14 cellular contexts compared by ENCODE assay signal in genomic region chr2:36659872-36660312, GRCh38. TPM values are rescaled to one million over a fixed set of nuclear protein-coding genes. Genes with fewer than 3 reads are reported as not detected.
DNase-seq lines count a peak whose midpoint lies in the region; ATAC-seq and TF ChIP-seq lines count a peak whose summit lies in the region.
"Had no signal": no experiment of that assay in that cellular context is flagged by ENCODE, and none has a peak within 500 bp of the region (broad histone marks: within the 10 kb centered on the region; RNA-seq: fewer than 3 reads in every experiment).

No MANE protein-coding gene starts in this region.

- H3K4me1 Mint-ChIP-seq in activated CD4-positive, alpha-beta T cell treated with anti-CD3 and anti-CD28 coated beads for 36 hours: no peaks in the 10 kb centered on the region
- H3K4me1 Mint-ChIP-seq: activated B cell treated with CpG ODN at 0.5 μM for 24 hours had no signal

- no peaks in the 10 kb centered on the region for H3K27me3 Mint-ChIP-seq in activated CD4-positive, alpha-beta T cell treated with anti-CD3 and anti-CD28 coated beads for 36 hours

- CTCF ChIA-PET in activated CD4-positive, alpha-beta T cell treated with anti-CD3 and anti-CD28 coated beads for 36 hours (lab: Charles Lee): interaction anchor here (0.6 to 1.0 kb wide), 3 partner anchors 30 to 307 kb away, joined by 3 read pairs; no protein-coding TSS in a partner anchor

- intact Hi-C loops in activated CD4-positive, alpha-beta T cell treated with anti-CD3 and anti-CD28 coated beads for 36 hours (cut with DNase I, micrococcal nuclease): loop anchor here (5.0 to 10.0 kb wide), 3 partner anchors 308 to 785 kb away; no protein-coding TSS in a partner anchor
- intact Hi-C loops in cardiac septum (cut with DNase I): loop anchor here (5.0 kb wide), 1 partner anchor 308 kb away; no protein-coding TSS in a partner anchor

- H3K36me3 Mint-ChIP-seq in activated CD4-positive, alpha-beta T cell treated with anti-CD3 and anti-CD28 coated beads for 36 hours (ENCODE audit: low read depth): no peaks in the 10 kb centered on the region

- POLR2A ChIA-PET in activated CD4-positive, alpha-beta T cell treated with anti-CD3 and anti-CD28 coated beads for 36 hours (lab: Charles Lee): no interaction called here

- no peak overlapping the region for H3K4me3 Mint-ChIP-seq in activated CD4-positive, alpha-beta T cell treated with anti-CD3 and anti-CD28 coated beads for 36 hours
- H3K4me3 Mint-ChIP-seq: activated B cell treated with CpG ODN at 0.5 μM for 24 hours had no signal

- H3K9me3 Mint-ChIP-seq in activated CD4-positive, alpha-beta T cell treated with anti-CD3 and anti-CD28 coated beads for 36 hours (ENCODE audit: low read depth): no peaks in the 10 kb centered on the region
- H3K9me3 Mint-ChIP-seq: activated B cell treated with CpG ODN at 0.5 μM for 24 hours had no signal

- peak; percentile 26 for ATAC-seq in activated CD4-positive, alpha-beta T cell treated with anti-CD3 and anti-CD28 coated beads for 36 hours
- peak; percentile 74 for ATAC-seq in HG02981 (IDR thresholded peaks at IDR 0.05; ENCODE audit: unreplicated experiment)
- ATAC-seq in SK-N-SH treated with all-trans-retinoic acid at 6 μM for 48 hours: peak; percentile 5; the same call in 1 of the 3 replicates
- no peak for ATAC-seq in left lobe of liver
- ATAC-seq: left colon had no signal

- H3K27ac Mint-ChIP-seq in activated CD4-positive, alpha-beta T cell treated with anti-CD3 and anti-CD28 coated beads for 36 hours: no peak overlapping the region
- H3K27ac Mint-ChIP-seq: activated B cell treated with CpG ODN at 0.5 μM for 24 hours had no signal

- DNase-seq in activated CD4-positive, alpha-beta T cell treated with anti-CD3 and anti-CD28 coated beads for 36 hours: no peak
- DNase-seq in activated CD4-positive, alpha-beta T cell treated with anti-CD3 and anti-CD28 coated beads for 48 hours: no peak
- no peak for DNase-seq in NCI-H510A (lab: John Stamatoyannopoulos, UW)
- no peak for DNase-seq in cardiac septum (ENCODE audit: low spot score)
- no peak for DNase-seq in left lobe of liver (ENCODE audit: low spot score)
- no peak for DNase-seq in hepatic stellate cell (ENCODE audit: low spot score)
- DNase-seq: activated B cell treated with CpG ODN at 0.5 μM for 24 hours, activated gamma-delta T cell treated with Interleukin-2 at 50 U/mL for 16 hours, DMS79, left colon, RPMI8226, spleen had no signal

TF ChIP-seq in SK-N-SH treated with all-trans-retinoic acid at 6 μM for 48 hours, 23 proteins besides CTCF, POLR2A, EP300 and RAD21:
- TF ChIP-seq PPARA (CRISPR knock-in tag; IDR thresholded peaks at IDR 0.05; ENCODE audit: borderline replicate concordance) (no peak), ZC3H10 (CRISPR knock-in tag; IDR thresholded peaks at IDR 0.05) (no peak), TCF4 (CRISPR knock-in tag; IDR thresholded peaks at IDR 0.05; ENCODE audit: borderline replicate concordance) (no peak), CSRNP3 (CRISPR knock-in tag; IDR thresholded peaks at IDR 0.05) (no peak), OSR1 (CRISPR knock-in tag; IDR thresholded peaks at IDR 0.05) (no peak), ZFP30 (CRISPR knock-in tag; IDR thresholded peaks at IDR 0.05) (no peak), PATZ1 (CRISPR knock-in tag; IDR thresholded peaks at IDR 0.05; ENCODE audit: borderline replicate concordance) (no peak), ZNF8 (CRISPR knock-in tag; IDR thresholded peaks at IDR 0.05) (no peak), CREB5 (CRISPR knock-in tag; IDR thresholded peaks at IDR 0.05; ENCODE audit: low read depth) (no peak), POU6F1 (CRISPR knock-in tag; IDR thresholded peaks at IDR 0.05; ENCODE audit: borderline replicate concordance, low read depth) (no peak), TSHZ2 (CRISPR knock-in tag; IDR thresholded peaks at IDR 0.05) (no peak), ZFP3 (CRISPR knock-in tag; IDR thresholded peaks at IDR 0.05) (no peak)

RNA-seq across cellular contexts. Expression of gene VIT, which starts 36.6 kb away (rescaled TPM):
- not detected for total RNA-seq in activated CD4-positive, alpha-beta T cell treated with anti-CD3 and anti-CD28 coated beads for 36 hours
- total RNA-seq in cardiac septum (2.6 TPM), left lobe of liver (not detected)
- total RNA-seq: activated B cell treated with CpG ODN at 0.5 μM for 24 hours had no signal
